ENCODE assay signal across 12 cellular contexts in the genomic region with DNA sequence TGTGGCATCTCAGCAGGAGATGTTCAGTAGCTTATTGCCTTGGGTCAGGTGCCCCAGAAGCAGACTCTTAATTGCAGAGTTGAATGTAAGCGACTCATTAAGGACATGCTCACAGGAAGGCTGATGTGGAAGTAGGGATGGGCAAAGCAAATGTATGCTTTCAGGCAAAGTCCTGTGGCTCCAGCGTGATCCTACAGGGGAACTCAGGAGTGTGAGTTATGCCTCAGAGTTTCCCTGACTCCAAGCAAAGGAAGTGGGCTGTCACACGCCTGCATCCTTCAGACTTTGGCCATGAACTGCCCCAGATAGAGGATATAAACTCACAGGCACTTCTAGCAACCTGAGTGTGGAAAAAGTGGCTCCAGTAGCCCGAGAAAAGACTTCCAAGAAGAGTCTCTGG.
"Had no signal": no experiment of that assay in that cellular context is flagged by ENCODE, and none has a peak within 500 bp of the region (broad histone marks: within the 10 kb centered on the region; RNA-seq: fewer than 3 reads in every experiment).

No MANE protein-coding gene starts in this region.

- DNase-seq: activated CD4-positive, alpha-beta T cell treated with anti-CD3 and anti-CD28 coated beads for 1 hour; activated CD4-positive, alpha-beta T cell treated with anti-CD3 and anti-CD28 coated beads, Interleukin-2, amount 50 U/mL, for 48 hours; activated gamma-delta T cell treated with Interleukin-2 at 50 U/mL for 16 hours; activated naive CD8-positive, alpha-beta T cell treated with anti-CD3 and anti-CD28 coated beads for 36 hours; activated T-cell treated with anti-CD3 and anti-CD28 coated beads, Interleukin-2, amount 50 U/mL, for 4 hours; kidney glomerular epithelial cell; naive B cell; right cardiac atrium; T1000; tibial artery had no signal

- H3K9me3 ChIP-seq: gastroesophageal sphincter, tibial artery had no signal

- H3K36me3 ChIP-seq: gastroesophageal sphincter, tibial artery had no signal

- H3K27me3 ChIP-seq: gastroesophageal sphincter, tibial artery had no signal

- H3K4me2 ChIP-seq: smooth muscle cell had no signal

- H3K4me3 ChIP-seq: gastroesophageal sphincter, smooth muscle cell, tibial artery had no signal

- H3K27ac ChIP-seq: gastroesophageal sphincter, tibial artery had no signal
